ENCODE assay signal across 12 cellular contexts in genomic region chr14:72617391-72618011, GRCh38.
DNase-seq lines count a peak whose midpoint lies in the region; ATAC-seq and TF ChIP-seq lines count a peak whose summit lies in the region.
"Had no signal": no experiment of that assay in that cellular context is flagged by ENCODE, and none has a peak within 500 bp of the region (broad histone marks: within the 10 kb centered on the region; RNA-seq: fewer than 3 reads in every experiment).

No MANE protein-coding gene starts in this region.

- DNase-seq in Ammon's horn (ENCODE audit: low spot score) (peak; percentile 21), astrocyte of the cerebellum (ENCODE audit: low read depth) (peak; percentile 88), cardiac septum (ENCODE audit: low spot score) (peak; percentile 82), osteoblast (ENCODE audit: insufficient read length, low spot score, missing footprints) (peak; percentile 76), Calu3 (no peak), occipital lobe (lab: John Stamatoyannopoulos, UW) (no peak), mucosa of descending colon (no peak), upper lobe of left lung (no peak)
- DNase-seq: cortex of kidney, NCI-H1417, PC-9 had no signal

- H3K27ac ChIP-seq in osteoblast (ENCODE audit: low read depth, low read length) (peak overlapping the region; percentile 50), upper lobe of left lung (no peak overlapping the region)
- H3K27ac ChIP-seq: PC-9, prostate gland had no signal

- H3K4me3 Mint-ChIP-seq in Calu3 (ENCODE audit: low read depth, unreplicated experiment) = no peak overlapping the region

- H3K4me2 ChIP-seq in osteoblast (ENCODE audit: insufficient read depth, low read length) = peak overlapping the region; percentile 4
- H3K4me2 ChIP-seq: PC-9 had no signal

- BruUV-seq in Calu3 (replicated peaks; lab: Mats Ljungman, UMichigan) = no TSS peak

- TF ChIP-seq EP300 in upper lobe of left lung (IDR thresholded peaks at IDR 0.05) = no peak

- no peak for TF ChIP-seq POLR2A in upper lobe of left lung (IDR thresholded peaks at IDR 0.05)

- H3K27ac Mint-ChIP-seq in Calu3 (ENCODE audit: unreplicated experiment) = no peak overlapping the region

- ATAC-seq in mucosa of descending colon (no peak), upper lobe of left lung (ENCODE audit: low FRiP score in 2 of 2) (no peak)

- H3K4me3 ChIP-seq in astrocyte of the cerebellum (ENCODE audit: low read depth, low read length) (no peak overlapping the region), osteoblast (ENCODE audit: insufficient read depth, low read length) (no peak overlapping the region), mucosa of descending colon (no peak overlapping the region), upper lobe of left lung (no peak overlapping the region)
- H3K4me3 ChIP-seq: PC-9, prostate gland had no signal

- H3K36me3 ChIP-seq in osteoblast (ENCODE audit: insufficient read depth, low read length) = no peaks in the 10 kb centered on the region
- no peaks in the 10 kb centered on the region for H3K36me3 ChIP-seq in mucosa of descending colon (ENCODE audit: low read depth)
- no peaks in the 10 kb centered on the region for H3K36me3 ChIP-seq in upper lobe of left lung
- H3K36me3 ChIP-seq: prostate gland had no signal

- H3K4me1 ChIP-seq in osteoblast (ENCODE audit: insufficient read depth, low read length) (peaks cover 25% of the 10 kb centered on the region), mucosa of descending colon (ENCODE audit: low read depth) (no peaks in the 10 kb centered on the region), upper lobe of left lung (peaks cover 0 to 9% (median 2%) of the 10 kb centered on the region in 4 donors)
- H3K4me1 ChIP-seq: prostate gland had no signal

- no peaks in the 10 kb centered on the region for H4K20me1 ChIP-seq in osteoblast (ENCODE audit: insufficient read depth, low read length)

- intact Hi-C loops in cardiac septum (cut with DNase I) (no loop called here), Calu3 (cut with micrococcal nuclease; ENCODE audit: unreplicated experiment) (no loop called here), mucosa of descending colon (cut with DNase I, micrococcal nuclease) (no loop called here)

- WGBS in upper lobe of left lung, 2 donors = 62 to 63% methylated on average over 16 to 19 of the region's 19 CpGs

- peak overlapping the region; percentile 83 for H2AFZ ChIP-seq in osteoblast (ENCODE audit: low read length)
- H2AFZ ChIP-seq: PC-9 had no signal

- peaks cover 5% of the 10 kb centered on the region for H3K36me3 Mint-ChIP-seq in Calu3 (ENCODE audit: insufficient read depth, unreplicated experiment)

- H3K27me3 Mint-ChIP-seq in Calu3 (ENCODE audit: unreplicated experiment) = peaks cover 34% of the 10 kb centered on the region

- in situ Hi-C loops in astrocyte of the cerebellum (cut with HindIII; ENCODE audit: low sequenced_read_pairs) = no loop called here

- CTCF ChIA-PET in Calu3 (lab: Charles Lee) = no interaction called here

- no peaks in the 10 kb centered on the region for H3K79me2 ChIP-seq in osteoblast (ENCODE audit: insufficient read depth, low read length)

- H3K4me1 Mint-ChIP-seq in Calu3 (ENCODE audit: low read depth, unreplicated experiment) = no peaks in the 10 kb centered on the region

- H3K27me3 ChIP-seq in osteoblast (ENCODE audit: insufficient read depth, low read length) = no peaks in the 10 kb centered on the region
- no peaks in the 10 kb centered on the region for H3K27me3 ChIP-seq in upper lobe of left lung

- H3K9me3 ChIP-seq in osteoblast (ENCODE audit: low read depth, low read length) = no peaks in the 10 kb centered on the region
- H3K9me3 ChIP-seq in mucosa of descending colon = no peaks in the 10 kb centered on the region
- H3K9me3 ChIP-seq in upper lobe of left lung = no peaks in the 10 kb centered on the region
- H3K9me3 ChIP-seq: prostate gland had no signal

- no peak for TF ChIP-seq CTCF in astrocyte of the cerebellum (IDR thresholded peaks at IDR 0.05; ENCODE audit: low read depth, low read length, missing control alignments)
- no peak for TF ChIP-seq CTCF in osteoblast (IDR thresholded peaks at IDR 0.05; ENCODE audit: extremely low read depth, low read depth, low read length)
- TF ChIP-seq CTCF in Calu3 (IDR thresholded peaks at IDR 0.05; ENCODE audit: unreplicated experiment) = no peak
- no peak for TF ChIP-seq CTCF in mucosa of descending colon (IDR thresholded peaks at IDR 0.05)
- no peak for TF ChIP-seq CTCF in upper lobe of left lung (IDR thresholded peaks at IDR 0.05)

- H3K9me3 Mint-ChIP-seq in Calu3 (ENCODE audit: low read depth, unreplicated experiment) = peaks cover under 1% of the 10 kb centered on the region

Comparison
In these comparisons a context has a peak if more than half of its experiments do, and no peak if none do; other contexts are left out.
1. DNase-seq: peak in Ammon's horn (single experiment), astrocyte of the cerebellum (single experiment), cardiac septum (single experiment) and osteoblast (single experiment); none in Calu3 (single experiment), occipital lobe (single experiment), mucosa of descending colon (0 of 3) and upper lobe of left lung (0 of 2).